In genomic region chr16:1102921-1103648, GRCh38 we compare ENCODE assay signal across 8 cellular contexts. TPM values are rescaled to one million over a fixed set of nuclear protein-coding genes. Genes with fewer than 3 reads are reported as not detected.
DNase-seq lines count a peak whose midpoint lies in the region; ATAC-seq and TF ChIP-seq lines count a peak whose summit lies in the region.

No MANE protein-coding gene starts in this region.

- peaks cover 12 to 13% of the 10 kb centered on the region in 2 donors for H3K27me3 ChIP-seq in uterus

- TF ChIP-seq CTCF in progenitor cell of endocrine pancreas (IDR thresholded peaks at IDR 0.05; ENCODE audit: unreplicated experiment) (peak; percentile 69), uterus (IDR thresholded peaks at IDR 0.05) (peak in 3 of 4 experiments; percentile 66 to 76 (median 70))

- H3K36me3 ChIP-seq in uterus = no peaks in the 10 kb centered on the region

- intact Hi-C loops in Right ventricle myocardium superior (cut with DNase I) = no loop called here
- intact Hi-C loops in uterus (cut with DNase I; ENCODE audit: low total_unique reads) = no loop called here

- no peak overlapping the region for H3K27ac ChIP-seq in uterus

- DNase-seq in NCI-H82 (lab: John Stamatoyannopoulos, UW) (peak; percentile 57), NCI-H82 treated with DMSO at 0.1 percent for 48 hours (lab: John Stamatoyannopoulos, UW; ENCODE audit: unreplicated experiment) (no peak), Right ventricle myocardium superior (peak; percentile 76), progenitor cell of endocrine pancreas (ENCODE audit: low spot score, unreplicated experiment) (peak; percentile 76), uterus (peak in 1 of 2 donors; percentile 52), NCI-H2107 (lab: John Stamatoyannopoulos, UW) (no peak)
- DNase-seq in activated T-helper 9 cell treated with anti-CD3 and anti-CD28 coated beads, Interleukin-2, amount 50 U/mL, for 16 hours (ENCODE audit: low read depth) = peak; percentile 62

- H3K4me1 ChIP-seq in uterus = peaks cover 0 to 3% of the 10 kb centered on the region in 2 donors

- peak; percentile 54 for ATAC-seq in Right ventricle myocardium superior (ENCODE audit: poor library complexity)

- H3K9me3 Mint-ChIP-seq in progenitor cell of endocrine pancreas (ENCODE audit: low read depth) = no peaks in the 10 kb centered on the region

- H3K36me3 Mint-ChIP-seq in progenitor cell of endocrine pancreas (ENCODE audit: insufficient read depth) = no peaks in the 10 kb centered on the region

- H3K4me3 ChIP-seq in uterus = no peak overlapping the region

- H3K27me3 Mint-ChIP-seq in progenitor cell of endocrine pancreas = peaks cover 10% of the 10 kb centered on the region

- no peak overlapping the region for H3K4me3 Mint-ChIP-seq in progenitor cell of endocrine pancreas (ENCODE audit: low read depth)

- H3K9me3 ChIP-seq in uterus = no peaks in the 10 kb centered on the region

- peaks cover 1% of the 10 kb centered on the region for H3K4me1 Mint-ChIP-seq in progenitor cell of endocrine pancreas (ENCODE audit: low read depth)

- H3K27ac Mint-ChIP-seq in progenitor cell of endocrine pancreas = no peak overlapping the region

- no peak for TF ChIP-seq POLR2A in uterus (IDR thresholded peaks at IDR 0.05)

TF ChIP-seq in PFSK-1, 5 proteins besides CTCF, POLR2A, EP300 and RAD21:
- peak; percentile 20 for TF ChIP-seq FOXP2 (optimal IDR thresholded peaks at IDR 0.05; ENCODE audit: borderline replicate concordance, extremely low read depth, extremely low read length, insufficient read depth)
- no peak for TF ChIP-seq POLR2AphosphoS5 (IDR thresholded peaks at IDR 0.05; ENCODE audit: low read depth, low read length)

RNA-seq across cellular contexts. Expression of gene C1QTNF8, which starts 7.0 kb away (rescaled TPM):
- polyA plus RNA-seq in PFSK-1 (2012; ENCODE audit: insufficient read length, low read depth) = not detected
- 0.13 TPM for total RNA-seq in Right ventricle myocardium superior
- total RNA-seq in progenitor cell of endocrine pancreas = not detected in 2 replicates
- total RNA-seq in uterus = not detected

RNA-seq across cellular contexts. Expression of gene SSTR5, which starts 30.5 kb away (rescaled TPM):
- not detected for polyA plus RNA-seq in PFSK-1 (2012; ENCODE audit: insufficient read length, low read depth)
- total RNA-seq in Right ventricle myocardium superior (20.8 TPM), progenitor cell of endocrine pancreas (1.0 and 1.4 TPM in 2 replicates), uterus (not detected)

RNA-seq across cellular contexts. Expression of gene CACNA1H, which starts 49.8 kb away (rescaled TPM):
- 1.2 TPM for polyA plus RNA-seq in PFSK-1 (2012; ENCODE audit: insufficient read length, low read depth)
- total RNA-seq in Right ventricle myocardium superior (4.2 TPM), progenitor cell of endocrine pancreas (42.3 and 42.8 TPM in 2 replicates), uterus (10 to 100 TPM in 3 of 4 donors, 1 to 10 TPM in 1; 6.8 to 94.5 (median 27.6) TPM)

Comparison
In these comparisons a context has a peak if more than half of its experiments do, and no peak if none do; other contexts are left out.
1. DNase-seq: peak in NCI-H82 (single experiment), activated T-helper 9 cell treated with anti-CD3 and anti-CD28 coated beads, Interleukin-2, amount 50 U/mL, for 16 hours (single experiment), Right ventricle myocardium superior (single experiment) and progenitor cell of endocrine pancreas (single experiment); none in NCI-H82 treated with DMSO at 0.1 percent for 48 hours (single experiment) and NCI-H2107 (single experiment).